In genomic region chr1:165543651-165544452, GRCh38 we compare ENCODE assay signal across 11 cellular contexts. TPM values are rescaled to one million over a fixed set of nuclear protein-coding genes. Genes with fewer than 3 reads are reported as not detected.
DNase-seq lines count a peak whose midpoint lies in the region; ATAC-seq and TF ChIP-seq lines count a peak whose summit lies in the region.
"Had no signal": no experiment of that assay in that cellular context is flagged by ENCODE, and none has a peak within 500 bp of the region (broad histone marks: within the 10 kb centered on the region; RNA-seq: fewer than 3 reads in every experiment).

Gene LRRC52, plus strand, starts transcription at chr1:165544000. Its CDS starts 297 bp downstream, at chr1:165544297.

- H3K4me3 ChIP-seq in upper lobe of right lung, result no peak within 1 kb of the TSS

- H3K4me1 ChIP-seq in upper lobe of right lung, result peaks cover 8% of the 10 kb centered on the region

- H3K4me1 Mint-ChIP-seq in activated naive CD4-positive, alpha-beta T cell treated with anti-CD3 and anti-CD28 coated beads for 36 hours (ENCODE audit: low read depth), result peaks cover 4% of the 10 kb centered on the region
- no peaks in the 10 kb centered on the region for H3K4me1 Mint-ChIP-seq in activated naive CD4-positive, alpha-beta T cell treated with anti-CD3 and anti-CD28 coated beads, Interleukin-2, amount 10 ng/mL, durations not matched to agents 7 days and 5 days
- H3K4me1 Mint-ChIP-seq: central memory CD8-positive, alpha-beta T cell had no signal

- CTCF ChIA-PET in activated naive CD4-positive, alpha-beta T cell treated with anti-CD3 and anti-CD28 coated beads for 36 hours (lab: Charles Lee), result no interaction called here
- CTCF ChIA-PET in activated naive CD4-positive, alpha-beta T cell treated with anti-CD3 and anti-CD28 coated beads, Interleukin-2, amount 10 ng/mL, durations not matched to agents 7 days and 5 days (lab: Charles Lee), result no interaction called here

- H3K27ac ChIP-seq in upper lobe of right lung, result no peak within 1 kb of the TSS

- DNase-seq in activated naive CD4-positive, alpha-beta T cell treated with anti-CD3 and anti-CD28 coated beads for 36 hours, result peak; percentile 11
- DNase-seq in activated naive CD4-positive, alpha-beta T cell treated with anti-CD3 and anti-CD28 coated beads, Interleukin-2, amount 10 ng/mL, durations not matched to agents 7 days and 5 days, result no peak
- DNase-seq in anterior cingulate cortex (lab: John Stamatoyannopoulos, UW), result peak in 48 of 58 donors; percentile 5 to 72 (median 38)
- peak; percentile 56 for DNase-seq in kidney tubule cell (ENCODE audit: low spot score)
- DNase-seq in upper lobe of right lung, result peak; percentile 74
- no peak for DNase-seq in NK-92 treated with Interleukin-12 subunit alpha and Interleukin-12 subunit beta, amount 100 ng/mL, for 24 hours (lab: John Stamatoyannopoulos, UW)
- DNase-seq: stimulated activated CD4-positive, alpha-beta T cell treated with anti-CD3 and anti-CD28 coated beads, Interleukin-2, amount 100 ng/mL, for 24 hours had no signal

- no peak for TF ChIP-seq CTCF in upper lobe of right lung (IDR thresholded peaks at IDR 0.05)

- no peaks in the 10 kb centered on the region for H3K9me3 ChIP-seq in upper lobe of right lung

- no peak within 1 kb of the TSS for H3K27ac Mint-ChIP-seq in activated naive CD4-positive, alpha-beta T cell treated with anti-CD3 and anti-CD28 coated beads for 36 hours
- H3K27ac Mint-ChIP-seq in activated naive CD4-positive, alpha-beta T cell treated with anti-CD3 and anti-CD28 coated beads, Interleukin-2, amount 10 ng/mL, durations not matched to agents 7 days and 5 days, result no peak within 1 kb of the TSS

- no peaks in the 10 kb centered on the region for H3K36me3 Mint-ChIP-seq in activated naive CD4-positive, alpha-beta T cell treated with anti-CD3 and anti-CD28 coated beads for 36 hours (ENCODE audit: low read depth)
- no peaks in the 10 kb centered on the region for H3K36me3 Mint-ChIP-seq in activated naive CD4-positive, alpha-beta T cell treated with anti-CD3 and anti-CD28 coated beads, Interleukin-2, amount 10 ng/mL, durations not matched to agents 7 days and 5 days

- no peak within 1 kb of the TSS for H3K4me3 Mint-ChIP-seq in activated naive CD4-positive, alpha-beta T cell treated with anti-CD3 and anti-CD28 coated beads for 36 hours
- H3K4me3 Mint-ChIP-seq in activated naive CD4-positive, alpha-beta T cell treated with anti-CD3 and anti-CD28 coated beads, Interleukin-2, amount 10 ng/mL, durations not matched to agents 7 days and 5 days, result no peak within 1 kb of the TSS
- H3K4me3 Mint-ChIP-seq: central memory CD8-positive, alpha-beta T cell had no signal

- intact Hi-C loops in activated naive CD4-positive, alpha-beta T cell treated with anti-CD3 and anti-CD28 coated beads for 36 hours (cut with micrococcal nuclease), result loop anchor here (1.0 kb wide), 1 partner anchor 22 kb away; no protein-coding TSS in a partner anchor
- intact Hi-C loops in upper lobe of right lung (cut with DNase I), result no loop called here

- H3K9me3 Mint-ChIP-seq in activated naive CD4-positive, alpha-beta T cell treated with anti-CD3 and anti-CD28 coated beads for 36 hours, result no peaks in the 10 kb centered on the region
- H3K9me3 Mint-ChIP-seq in activated naive CD4-positive, alpha-beta T cell treated with anti-CD3 and anti-CD28 coated beads, Interleukin-2, amount 10 ng/mL, durations not matched to agents 7 days and 5 days, result no peaks in the 10 kb centered on the region
- H3K9me3 Mint-ChIP-seq: central memory CD8-positive, alpha-beta T cell had no signal

- no peaks in the 10 kb centered on the region for H3K27me3 ChIP-seq in upper lobe of right lung

- ATAC-seq in upper lobe of right lung (peak; percentile 64), HG03378 (IDR thresholded peaks at IDR 0.05; ENCODE audit: unreplicated experiment) (no peak), HG02885 (IDR thresholded peaks at IDR 0.05; ENCODE audit: poor library complexity, unreplicated experiment) (no peak)
- ATAC-seq: activated CD4-positive, CD25-positive, alpha-beta regulatory T cell treated with anti-CD3 and anti-CD28 coated beads, Interleukin-2, amount 50 U/mL, for 24 hours had no signal

- peaks cover 32% of the 10 kb centered on the region for H3K27me3 Mint-ChIP-seq in activated naive CD4-positive, alpha-beta T cell treated with anti-CD3 and anti-CD28 coated beads for 36 hours (ENCODE audit: low read depth)
- peaks cover 51% of the 10 kb centered on the region for H3K27me3 Mint-ChIP-seq in activated naive CD4-positive, alpha-beta T cell treated with anti-CD3 and anti-CD28 coated beads, Interleukin-2, amount 10 ng/mL, durations not matched to agents 7 days and 5 days

- no peaks in the 10 kb centered on the region for H3K36me3 ChIP-seq in upper lobe of right lung

RNA-seq across cellular contexts. Expression of gene LRRC52, which starts in this region (rescaled TPM):
- total RNA-seq in activated naive CD4-positive, alpha-beta T cell treated with anti-CD3 and anti-CD28 coated beads for 36 hours, result not detected
- total RNA-seq in upper lobe of right lung, result 0.87 TPM

Comparison
In these comparisons a context has a peak if more than half of its experiments do, and no peak if none do; other contexts are left out.
1. Peak in DNase-seq in activated naive CD4-positive, alpha-beta T cell treated with anti-CD3 and anti-CD28 coated beads for 36 hours; RNA of the gene not detected or under 1 TPM.
2. Peak in DNase-seq and ATAC-seq in upper lobe of right lung; RNA of the gene not detected or under 1 TPM.
3. DNase-seq: peak in anterior cingulate cortex (48 of 58) and kidney tubule cell (single experiment); none in activated naive CD4-positive, alpha-beta T cell treated with anti-CD3 and anti-CD28 coated beads, Interleukin-2, amount 10 ng/mL, durations not matched to agents 7 days and 5 days (single experiment) and NK-92 treated with Interleukin-12 subunit alpha and Interleukin-12 subunit beta, amount 100 ng/mL, for 24 hours (single experiment).